ENCODE assay signal across 19 cellular contexts in genomic region chr3:27716309-27716708, GRCh38. TPM values are rescaled to one million over a fixed set of nuclear protein-coding genes. Genes with fewer than 3 reads are reported as not detected.
DNase-seq lines count a peak whose midpoint lies in the region; ATAC-seq and TF ChIP-seq lines count a peak whose summit lies in the region.
"Had no signal": no experiment of that assay in that cellular context is flagged by ENCODE, and none has a peak within 500 bp of the region (broad histone marks: within the 10 kb centered on the region; RNA-seq: fewer than 3 reads in every experiment).

No MANE protein-coding gene starts in this region.

- H3K27me3 Mint-ChIP-seq in CD8-positive, alpha-beta memory T cell = peaks cover 3 to 5% of the 10 kb centered on the region in 2 donors
- peaks cover 36 to 57% of the 10 kb centered on the region in 2 donors for H3K27me3 Mint-ChIP-seq in T-cell
- H3K27me3 Mint-ChIP-seq in naive thymus-derived CD8-positive, alpha-beta T cell = peaks cover 4 to 46% (median 34%) of the 10 kb centered on the region in 5 donors

- no peak for TF ChIP-seq CTCF in esophagus squamous epithelium (IDR thresholded peaks at IDR 0.05)

- peak overlapping the region; percentile 95 to 100 (median 99) for H3K4me3 Mint-ChIP-seq in CD8-positive, alpha-beta memory T cell
- H3K4me3 Mint-ChIP-seq in T-cell = peak overlapping the region; percentile 34 to 97 (median 62)
- H3K4me3 Mint-ChIP-seq in naive thymus-derived CD8-positive, alpha-beta T cell = peak overlapping the region in 7 of 10 donors; percentile 29 to 98 (median 43)

- no peak for TF ChIP-seq POLR2A in esophagus squamous epithelium (IDR thresholded peaks at IDR 0.05)

- H3K27ac ChIP-seq in CD8-positive, alpha-beta memory T cell (ENCODE audit: low read depth, low read length) = no peak overlapping the region
- H3K27ac ChIP-seq in esophagus squamous epithelium = no peak overlapping the region
- H3K27ac ChIP-seq: 22Rv1 had no signal

- H3K4me1 Mint-ChIP-seq in CD8-positive, alpha-beta memory T cell = peaks cover 50 to 73% (median 59%) of the 10 kb centered on the region in 3 donors
- H3K4me1 Mint-ChIP-seq in T-cell = peaks cover 40 to 45% (median 44%) of the 10 kb centered on the region in 3 donors
- peaks cover 23 to 65% (median 48%) of the 10 kb centered on the region in 4 donors for H3K4me1 Mint-ChIP-seq in naive thymus-derived CD8-positive, alpha-beta T cell

- H3K27ac Mint-ChIP-seq in CD8-positive, alpha-beta memory T cell = peak overlapping the region; percentile 69 to 98 (median 92)
- H3K27ac Mint-ChIP-seq in T-cell = peak overlapping the region in 1 of 2 donors; percentile 77
- peak overlapping the region in 2 of 10 donors; percentile 61 to 84 for H3K27ac Mint-ChIP-seq in naive thymus-derived CD8-positive, alpha-beta T cell

- ATAC-seq in T-cell (replicated peaks in 1 of 4) = no peak
- no peak for ATAC-seq in naive thymus-derived CD8-positive, alpha-beta T cell
- no peak for ATAC-seq in activated CD4-positive, CD25-positive, alpha-beta regulatory T cell treated with anti-CD3 and anti-CD28 coated beads, Interleukin-2, amount 50 U/mL, for 24 hours
- ATAC-seq: HCT116 had no signal

- H3K36me3 Mint-ChIP-seq in CD8-positive, alpha-beta memory T cell = peaks cover 18 to 85% (median 20%) of the 10 kb centered on the region in 3 donors
- peaks cover 6% of the 10 kb centered on the region for H3K36me3 Mint-ChIP-seq in T-cell
- peaks cover 0 to 20% (median 14%) of the 10 kb centered on the region in 3 donors for H3K36me3 Mint-ChIP-seq in naive thymus-derived CD8-positive, alpha-beta T cell

- H3K27me3 ChIP-seq in CD8-positive, alpha-beta memory T cell (ENCODE audit: insufficient read depth, low read length, poor library complexity, severe bottlenecking) = no peaks in the 10 kb centered on the region
- peaks cover 13 to 97% (median 24%) of the 10 kb centered on the region in 4 donors for H3K27me3 ChIP-seq in esophagus squamous epithelium

- CTCF ChIA-PET in CD8-positive, alpha-beta memory T cell (lab: Charles Lee) = interaction anchor here (0.8 to 3.4 kb wide), 7 partner anchors 9 to 632 kb away, joined by 3 to 20 read pairs (median 4); partner anchors contain the start of genes AZI2 and ZCWPW2
- CTCF ChIA-PET in T-cell (lab: Charles Lee) = interaction anchor here in 1 of 2 donors (0.6 to 2.5 kb wide), 4 partner anchors 570 to 611 kb away, joined by 3 to 19 read pairs (median 5); no protein-coding TSS in a partner anchor

- DNase-seq in NK-92 treated with Interleukin-12 subunit alpha and Interleukin-12 subunit beta, amount 100 ng/mL, for 24 hours (lab: John Stamatoyannopoulos, UW) = peak; percentile 20
- DNase-seq in NK-92 (lab: John Stamatoyannopoulos, UW; ENCODE audit: unreplicated experiment) = no peak
- no peak for DNase-seq in CD8-positive, alpha-beta memory T cell
- no peak for DNase-seq in T-cell
- no peak for DNase-seq in naive thymus-derived CD8-positive, alpha-beta T cell
- DNase-seq in esophagus squamous epithelium (lab: John Stamatoyannopoulos, UW) = no peak
- DNase-seq in NCI-H345 treated with DMSO at 0.1 percent for 48 hours (lab: John Stamatoyannopoulos, UW; ENCODE audit: unreplicated experiment) = no peak
- DNase-seq: BE2C; CD4-positive, alpha-beta memory T cell; DMS79; KBM-7; NCI-H1048; NCI-H1436 treated with DMSO at 0.1 percent for 48 hours; NCI-H2081 treated with DMSO at 0.1 percent for 48 hours; NCI-H510A treated with DMSO at 0.1 percent for 48 hours; SHP77 had no signal

- POLR2A ChIA-PET in CD8-positive, alpha-beta memory T cell (lab: Charles Lee) = interaction anchor here (0.6 to 1.3 kb wide), 4 partner anchors 172 to 576 kb away, joined by 4 to 18 read pairs (median 4); no protein-coding TSS in a partner anchor
- POLR2A ChIA-PET in T-cell (lab: Charles Lee) = interaction anchor here (0.5 to 1.0 kb wide), 5 partner anchors 11 to 625 kb away, joined by 3 to 11 read pairs (median 5); no protein-coding TSS in a partner anchor
- POLR2A ChIA-PET in naive thymus-derived CD8-positive, alpha-beta T cell (lab: Charles Lee) = interaction anchor here (0.6 to 1.3 kb wide), 3 partner anchors 370 to 608 kb away, joined by 3 read pairs; no protein-coding TSS in a partner anchor

- 87 to 95% methylated on average over 2 to 3 of the region's 3 CpGs for WGBS in esophagus squamous epithelium, 2 donors

- intact Hi-C loops in esophagus squamous epithelium (cut with DNase I) = loop anchor here (10.0 kb wide), 1 partner anchor 608 kb away; no protein-coding TSS in a partner anchor

- peaks cover 23% of the 10 kb centered on the region for H3K4me1 ChIP-seq in CD8-positive, alpha-beta memory T cell (ENCODE audit: insufficient read depth, low read length)
- H3K4me1 ChIP-seq in esophagus squamous epithelium = peaks cover 25 to 48% (median 27%) of the 10 kb centered on the region in 3 donors
- H3K4me1 ChIP-seq: BE2C had no signal

- peaks cover 6% of the 10 kb centered on the region for H3K36me3 ChIP-seq in CD8-positive, alpha-beta memory T cell (ENCODE audit: insufficient read depth, low read length)
- H3K36me3 ChIP-seq in esophagus squamous epithelium = no peaks in the 10 kb centered on the region
- H3K36me3 ChIP-seq: BE2C had no signal

- peak overlapping the region; percentile 40 for H3K4me3 ChIP-seq in CD8-positive, alpha-beta memory T cell (ENCODE audit: low read length)
- no peak overlapping the region for H3K4me3 ChIP-seq in esophagus squamous epithelium

- no peaks in the 10 kb centered on the region for H3K9me3 ChIP-seq in CD8-positive, alpha-beta memory T cell (ENCODE audit: low read length)
- no peaks in the 10 kb centered on the region for H3K9me3 ChIP-seq in esophagus squamous epithelium
- H3K9me3 ChIP-seq: BE2C had no signal

- H3K9me3 Mint-ChIP-seq in CD8-positive, alpha-beta memory T cell = no peaks in the 10 kb centered on the region
- no peaks in the 10 kb centered on the region for H3K9me3 Mint-ChIP-seq in T-cell
- no peaks in the 10 kb centered on the region for H3K9me3 Mint-ChIP-seq in naive thymus-derived CD8-positive, alpha-beta T cell

RNA-seq across cellular contexts. Expression of gene EOMES, which starts 5.8 kb away (rescaled TPM):
- total RNA-seq in CD8-positive, alpha-beta memory T cell = 10 to 100 TPM; 37.1 to 37.2 TPM
- polyA plus RNA-seq in CD8-positive, alpha-beta memory T cell = 188 TPM
- total RNA-seq in T-cell (10 to 100 TPM in 3 of 5 donors, 1 to 10 TPM in 2; 6.2 to 22.8 (median 14.4) TPM), esophagus squamous epithelium (under 1 TPM in 3 of 4 donors, not detected in 1; 0.18 to 0.23 (median 0.19) TPM)
- 1 to 10 TPM; 4.6 to 6.1 TPM for total RNA-seq in naive thymus-derived CD8-positive, alpha-beta T cell
- 100 to 1,000 TPM in 1 of 3 donors, 1 to 10 TPM in 2; 6.2 to 103 (median 8.4) TPM for polyA plus RNA-seq in naive thymus-derived CD8-positive, alpha-beta T cell

Comparison
In these comparisons a context has a peak if more than half of its experiments do, and no peak if none do; other contexts are left out.
1. H3K4me3 Mint-ChIP-seq: peak in every context shown above with its lines; median percentile 99 in CD8-positive, alpha-beta memory T cell; 62 in T-cell; 43 in naive thymus-derived CD8-positive, alpha-beta T cell.
2. RNA of gene EOMES, which starts 5.8 kb away (total RNA-seq): 37.1 to 37.2 TPM in CD8-positive, alpha-beta memory T cell, 6.2 to 22.8 TPM in T-cell and 4.6 to 6.1 TPM in naive thymus-derived CD8-positive, alpha-beta T cell; 0.18 to 0.23 TPM in esophagus squamous epithelium; every median in the first group is over 4 times any median in the second.